Comparison of ENCODE assay signal across 18 cellular contexts in genomic region chr12:92331383-92331782, GRCh38.
"Had no signal": no experiment of that assay in that cellular context is flagged by ENCODE, and none has a peak within 500 bp of the region (broad histone marks: within the 10 kb centered on the region; RNA-seq: fewer than 3 reads in every experiment).

No MANE protein-coding gene starts in this region.

- H3K4me1 ChIP-seq: ascending aorta had no signal

- ATAC-seq: activated T-cell treated with anti-CD3 and anti-CD28 coated beads, Interleukin-2, amount 50 U/mL, for 72 hours; heart right ventricle; T-helper 17 cell had no signal

- H3K9me3 ChIP-seq: ascending aorta, esophagus squamous epithelium, heart right ventricle had no signal

- H3K4me3 ChIP-seq: ascending aorta, esophagus squamous epithelium, heart right ventricle had no signal

- H3K36me3 ChIP-seq: ascending aorta, esophagus squamous epithelium, heart right ventricle had no signal

- DNase-seq: activated CD4-positive, alpha-beta T cell treated with anti-CD3 and anti-CD28 coated beads for 1 hour; activated CD8-positive, alpha-beta memory T cell treated with anti-CD3 and anti-CD28 coated beads for 24 hours; activated CD8-positive, alpha-beta memory T cell treated with anti-CD3 and anti-CD28 coated beads, Interleukin-2, amount 50 U/mL, for 48 hours; activated effector memory CD4-positive, alpha-beta T cell treated with anti-CD3 and anti-CD28 coated beads, Interleukin-2, amount 50 U/mL, for 16 hours; activated T-cell treated with anti-CD3 and anti-CD28 coated beads, Interleukin-2, amount 50 U/mL, for 72 hours; cortex of kidney; effector CD8-positive, alpha-beta T cell; esophagus squamous epithelium; heart right ventricle; midbrain; stimulated activated CD4-positive, alpha-beta T cell treated with anti-CD3 and anti-CD28 coated beads, Interleukin-12 subunit alpha, Interleukin-12 subunit beta, amount 100 ng/mL, for 4 hours; stimulated activated CD4-positive, alpha-beta T cell treated with anti-CD3 and anti-CD28 coated beads, Interleukin-1b, Interleukin-23, amount 100 ng/mL, for 48 hours; stimulated activated CD8-positive, alpha-beta memory T cell treated with anti-CD3 and anti-CD28 coated beads, Interleukin-4, amount 100 ng/mL, for 48 hours; stimulated activated naive CD4-positive, alpha-beta T cell; T-helper 17 cell had no signal

- H3K27me3 ChIP-seq: ascending aorta, esophagus squamous epithelium, heart right ventricle had no signal

- H3K27ac ChIP-seq: ascending aorta, esophagus squamous epithelium, heart right ventricle, VCaP had no signal

- FAIRE-seq: islet of Langerhans had no signal
